In the genomic region with DNA sequence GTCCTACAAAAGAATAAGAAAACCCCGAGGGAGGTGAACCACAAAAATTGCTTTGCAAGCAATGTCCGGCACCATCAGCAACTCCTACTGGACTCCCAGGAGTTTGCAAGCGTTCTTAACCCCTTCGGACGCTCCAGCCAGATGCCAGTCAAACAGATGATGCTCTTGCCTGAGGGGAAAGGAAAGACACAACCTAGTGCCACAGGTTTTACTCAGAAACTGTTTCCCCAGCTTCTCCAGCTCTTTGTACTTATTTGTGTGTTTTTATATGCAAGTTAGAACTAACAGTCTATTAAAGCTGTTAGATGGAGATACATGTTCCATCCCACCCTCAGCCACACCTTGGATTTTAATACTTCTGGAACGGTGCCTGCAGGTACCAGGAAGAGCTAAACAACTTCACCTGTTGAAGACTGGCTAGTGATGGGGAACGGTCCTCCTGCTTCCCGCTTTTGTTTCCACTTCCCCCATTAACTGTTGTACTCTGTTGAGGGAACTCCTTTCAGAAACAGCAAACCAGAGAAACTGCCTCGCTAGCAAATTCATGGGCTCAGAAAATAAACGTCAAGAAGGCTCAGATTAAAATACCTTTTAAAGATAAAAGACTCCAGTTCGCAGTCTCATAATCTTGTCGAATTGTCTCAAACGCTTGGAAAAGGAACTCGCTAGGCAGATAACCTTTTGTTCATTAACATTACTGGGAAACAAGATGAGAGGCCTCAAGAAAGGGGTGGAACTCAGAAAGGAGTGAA, we compare ENCODE assay signal across 8 cellular contexts. TPM values are rescaled to one million over a fixed set of nuclear protein-coding genes. Genes with fewer than 3 reads are reported as not detected.
DNase-seq lines count a peak whose midpoint lies in the region; ATAC-seq and TF ChIP-seq lines count a peak whose summit lies in the region.

No MANE protein-coding gene starts in this region.

- no peaks in the 10 kb centered on the region for H3K36me3 Mint-ChIP-seq in activated T-helper 1 cell treated with anti-CD3 and anti-CD28 coated beads, Interleukin-12 subunit alpha, Interleukin-12 subunit beta, Interleukin-2, Interleukin-4 antibody, amounts not matched to agents 30 ng/mL and 10 ng/mL and 1 ng/mL, durations not matched to agents 14 hours and 24 hours and 36 hours (ENCODE audit: low read depth)
- H3K36me3 Mint-ChIP-seq in nephron progenitor cell (ENCODE audit: low read depth) = peaks cover 13% of the 10 kb centered on the region

- no peaks in the 10 kb centered on the region for H3K27me3 ChIP-seq in foreskin keratinocyte

- intact Hi-C loops in activated T-helper 1 cell treated with anti-CD3 and anti-CD28 coated beads, Interleukin-12 subunit alpha, Interleukin-12 subunit beta, Interleukin-2, Interleukin-4 antibody, amounts not matched to agents 30 ng/mL and 10 ng/mL and 1 ng/mL, durations not matched to agents 14 hours and 24 hours and 36 hours (cut with micrococcal nuclease) = loop anchor here (1.0 to 2.0 kb wide), 2 partner anchors 34 to 399 kb away; partner anchors contain the start of genes GPR137C and TXNDC16

- H3K9me3 Mint-ChIP-seq in activated T-helper 1 cell treated with anti-CD3 and anti-CD28 coated beads, Interleukin-12 subunit alpha, Interleukin-12 subunit beta, Interleukin-2, Interleukin-4 antibody, amounts not matched to agents 30 ng/mL and 10 ng/mL and 1 ng/mL, durations not matched to agents 14 hours and 24 hours and 36 hours = no peaks in the 10 kb centered on the region
- H3K9me3 Mint-ChIP-seq in nephron progenitor cell = no peaks in the 10 kb centered on the region

- H3K27ac Mint-ChIP-seq in activated T-helper 1 cell treated with anti-CD3 and anti-CD28 coated beads, Interleukin-12 subunit alpha, Interleukin-12 subunit beta, Interleukin-2, Interleukin-4 antibody, amounts not matched to agents 30 ng/mL and 10 ng/mL and 1 ng/mL, durations not matched to agents 14 hours and 24 hours and 36 hours = no peak overlapping the region
- H3K27ac Mint-ChIP-seq in nephron progenitor cell = peak overlapping the region; percentile 90

- ATAC-seq in foreskin keratinocyte = peak; percentile 12
- ATAC-seq in HG03460 (IDR thresholded peaks at IDR 0.05; ENCODE audit: unreplicated experiment) = no peak
- no peak for ATAC-seq in HG03139 (IDR thresholded peaks at IDR 0.05; ENCODE audit: unreplicated experiment)

- peaks cover 57% of the 10 kb centered on the region for H3K27me3 Mint-ChIP-seq in activated T-helper 1 cell treated with anti-CD3 and anti-CD28 coated beads, Interleukin-12 subunit alpha, Interleukin-12 subunit beta, Interleukin-2, Interleukin-4 antibody, amounts not matched to agents 30 ng/mL and 10 ng/mL and 1 ng/mL, durations not matched to agents 14 hours and 24 hours and 36 hours (ENCODE audit: insufficient read depth)
- no peaks in the 10 kb centered on the region for H3K27me3 Mint-ChIP-seq in nephron progenitor cell (ENCODE audit: low read depth, poor library complexity)

- peaks cover 14% of the 10 kb centered on the region for H3K4me1 Mint-ChIP-seq in activated T-helper 1 cell treated with anti-CD3 and anti-CD28 coated beads, Interleukin-12 subunit alpha, Interleukin-12 subunit beta, Interleukin-2, Interleukin-4 antibody, amounts not matched to agents 30 ng/mL and 10 ng/mL and 1 ng/mL, durations not matched to agents 14 hours and 24 hours and 36 hours (ENCODE audit: low read depth)
- H3K4me1 Mint-ChIP-seq in nephron progenitor cell = peaks cover 65% of the 10 kb centered on the region

- peaks cover 8% of the 10 kb centered on the region for H3K4me1 ChIP-seq in foreskin keratinocyte

- peak overlapping the region; percentile 49 for H3K4me3 Mint-ChIP-seq in activated T-helper 1 cell treated with anti-CD3 and anti-CD28 coated beads, Interleukin-12 subunit alpha, Interleukin-12 subunit beta, Interleukin-2, Interleukin-4 antibody, amounts not matched to agents 30 ng/mL and 10 ng/mL and 1 ng/mL, durations not matched to agents 14 hours and 24 hours and 36 hours
- peak overlapping the region; percentile 83 for H3K4me3 Mint-ChIP-seq in nephron progenitor cell

- TF ChIP-seq CTCF in foreskin keratinocyte (conservative IDR thresholded peaks at IDR 0.05) (peak; percentile 22), nephron progenitor cell (IDR thresholded peaks at IDR 0.05) (peak; percentile 29)

- H3K27ac ChIP-seq in foreskin keratinocyte = no peak overlapping the region

- peak; percentile 68 for DNase-seq in NCI-H1105 treated with DMSO at 0.1 percent for 48 hours (lab: John Stamatoyannopoulos, UW)
- DNase-seq in NCI-H1105 (lab: John Stamatoyannopoulos, UW) = no peak
- DNase-seq in M059J (ENCODE audit: low read depth) = peak; percentile 88
- DNase-seq in activated T-helper 1 cell treated with anti-CD3 and anti-CD28 coated beads, Interleukin-12 subunit alpha, Interleukin-12 subunit beta, Interleukin-2, Interleukin-4 antibody, amounts not matched to agents 30 ng/mL and 10 ng/mL and 1 ng/mL, durations not matched to agents 14 hours and 24 hours and 36 hours (ENCODE audit: low spot score) = no peak
- peak in 1 of 2 donors; percentile 57 for DNase-seq in foreskin keratinocyte
- DNase-seq in nephron progenitor cell = peak; percentile 53

RNA-seq across cellular contexts. Expression of gene FERMT2, which starts 1.1 kb away (rescaled TPM):
- total RNA-seq in M059J (2014; rRNA removed; shearing (Covaris generic)) = 64.2 and 80.1 TPM in 2 replicates
- 1.3 and 2.1 TPM in 2 replicates for total RNA-seq in activated T-helper 1 cell treated with anti-CD3 and anti-CD28 coated beads, Interleukin-12 subunit alpha, Interleukin-12 subunit beta, Interleukin-2, Interleukin-4 antibody, amounts not matched to agents 30 ng/mL and 10 ng/mL and 1 ng/mL, durations not matched to agents 14 hours and 24 hours and 36 hours
- total RNA-seq in foreskin keratinocyte = 15.1 and 17.1 TPM in 2 replicates
- polyA plus RNA-seq in foreskin keratinocyte = 6.7 and 6.9 TPM in 2 replicates

Comparison
In these comparisons a context has a peak if more than half of its experiments do, and no peak if none do; other contexts are left out.
1. DNase-seq: peak in NCI-H1105 treated with DMSO at 0.1 percent for 48 hours (single experiment), M059J (single experiment) and nephron progenitor cell (single experiment); none in NCI-H1105 (single experiment) and activated T-helper 1 cell treated with anti-CD3 and anti-CD28 coated beads, Interleukin-12 subunit alpha, Interleukin-12 subunit beta, Interleukin-2, Interleukin-4 antibody, amounts not matched to agents 30 ng/mL and 10 ng/mL and 1 ng/mL, durations not matched to agents 14 hours and 24 hours and 36 hours (single experiment).